ENCODE assay signal across 29 cellular contexts in the genomic region with DNA sequence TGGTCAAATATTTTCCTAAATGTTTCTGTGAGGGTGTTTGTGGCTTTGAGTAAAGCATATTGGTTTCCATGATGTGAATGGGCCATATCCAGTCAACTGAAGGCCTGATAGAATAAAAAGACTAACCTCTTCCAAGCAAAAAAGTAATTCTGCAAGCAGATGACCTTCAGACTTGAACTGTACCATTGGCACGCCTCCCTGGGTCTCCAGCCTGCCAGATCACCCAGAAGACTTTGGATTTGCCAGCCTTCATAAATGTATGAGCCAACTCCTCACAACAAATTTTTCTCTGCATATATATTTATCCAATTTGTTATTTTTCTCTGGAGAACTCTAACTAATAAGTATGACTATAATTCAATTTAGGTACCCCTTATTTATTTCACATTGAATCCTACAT.
"Had no signal": no experiment of that assay in that cellular context is flagged by ENCODE, and none has a peak within 500 bp of the region (broad histone marks: within the 10 kb centered on the region; RNA-seq: fewer than 3 reads in every experiment).

No MANE protein-coding gene starts in this region.

- H3K4me3 ChIP-seq: ascending aorta, esophagus muscularis mucosa, gastrocnemius medialis had no signal

- H3K27ac ChIP-seq: ascending aorta, brain microvascular endothelial cell, esophagus muscularis mucosa, foreskin keratinocyte, gastrocnemius medialis had no signal

- ATAC-seq: activated CD4-positive, alpha-beta T cell treated with anti-CD3 and anti-CD28 coated beads for 36 hours; activated CD8-positive, alpha-beta memory T cell treated with anti-CD3 and anti-CD28 coated beads, Interleukin-2, amount 10 ng/mL, durations not matched to agents 7 days and 5 days; activated CD8-positive, alpha-beta T cell treated with anti-CD3 and anti-CD28 coated beads, Interleukin-2, amount 10 ng/mL, durations not matched to agents 7 days and 5 days; activated naive CD8-positive, alpha-beta T cell treated with anti-CD3 and anti-CD28 coated beads, Interleukin-2, amount 50 U/mL, for 24 hours; effector memory CD8-positive, alpha-beta T cell; foreskin keratinocyte; gastrocnemius medialis had no signal

- DNase-seq: activated CD4-positive, alpha-beta memory T cell treated with anti-CD3 and anti-CD28 coated beads for 36 hours; activated CD4-positive, alpha-beta T cell treated with anti-CD3 and anti-CD28 coated beads for 36 hours; activated CD4-positive, alpha-beta T cell treated with anti-CD3 and anti-CD28 coated beads, Interleukin-2, amount 10 ng/mL, durations not matched to agents 24 days and 14 days; activated CD4-positive, CD25-positive, alpha-beta regulatory T cell; activated CD4-positive, CD25-positive, alpha-beta regulatory T cell treated with anti-CD3 and anti-CD28 coated beads, Interleukin-2, amount 50 U/mL, for 72 hours; activated CD8-positive, alpha-beta memory T cell treated with anti-CD3 and anti-CD28 coated beads, Interleukin-2, amount 10 ng/mL, durations not matched to agents 7 days and 5 days; activated CD8-positive, alpha-beta memory T cell treated with anti-CD3 and anti-CD28 coated beads, Interleukin-2, amount 50 U/mL, for 4 hours; activated CD8-positive, alpha-beta T cell treated with anti-CD3 and anti-CD28 coated beads, Interleukin-2, amount 10 ng/mL, durations not matched to agents 7 days and 5 days; activated effector memory CD4-positive, alpha-beta T cell treated with anti-CD3 and anti-CD28 coated beads, Interleukin-2, amount 50 U/mL, for 16 hours; activated naive CD4-positive, alpha-beta T cell treated with anti-CD3 and anti-CD28 coated beads for 36 hours; activated naive CD8-positive, alpha-beta T cell treated with anti-CD3 and anti-CD28 coated beads for 36 hours; activated naive CD8-positive, alpha-beta T cell treated with anti-CD3 and anti-CD28 coated beads, Interleukin-2, amount 50 U/mL, for 24 hours; activated T-cell treated with anti-CD3 and anti-CD28 coated beads, Interleukin-2, amount 50 U/mL, for 1 hour; activated T-cell treated with anti-CD3 and anti-CD28 coated beads, Interleukin-2, amount 50 U/mL, for 48 hours; brain microvascular endothelial cell; caudate nucleus; cortex of kidney; dermis blood vessel endothelial cell; effector CD4-positive, alpha-beta T cell; effector memory CD8-positive, alpha-beta T cell; erythroblast; foreskin keratinocyte; gastrocnemius medialis; glutamatergic neuron; T-helper 2 cell had no signal

- H3K36me3 ChIP-seq: ascending aorta, brain microvascular endothelial cell, esophagus muscularis mucosa, gastrocnemius medialis had no signal

- H3K9me3 ChIP-seq: ascending aorta, esophagus muscularis mucosa, gastrocnemius medialis had no signal

- H3K4me1 ChIP-seq: ascending aorta, esophagus muscularis mucosa, foreskin keratinocyte, gastrocnemius medialis had no signal

- H3K27me3 ChIP-seq: ascending aorta, brain microvascular endothelial cell, esophagus muscularis mucosa, foreskin keratinocyte, gastrocnemius medialis had no signal

- FAIRE-seq: bronchial epithelial cell, colon had no signal
